ENCODE assay signal across 8 cellular contexts in the genomic region with DNA sequence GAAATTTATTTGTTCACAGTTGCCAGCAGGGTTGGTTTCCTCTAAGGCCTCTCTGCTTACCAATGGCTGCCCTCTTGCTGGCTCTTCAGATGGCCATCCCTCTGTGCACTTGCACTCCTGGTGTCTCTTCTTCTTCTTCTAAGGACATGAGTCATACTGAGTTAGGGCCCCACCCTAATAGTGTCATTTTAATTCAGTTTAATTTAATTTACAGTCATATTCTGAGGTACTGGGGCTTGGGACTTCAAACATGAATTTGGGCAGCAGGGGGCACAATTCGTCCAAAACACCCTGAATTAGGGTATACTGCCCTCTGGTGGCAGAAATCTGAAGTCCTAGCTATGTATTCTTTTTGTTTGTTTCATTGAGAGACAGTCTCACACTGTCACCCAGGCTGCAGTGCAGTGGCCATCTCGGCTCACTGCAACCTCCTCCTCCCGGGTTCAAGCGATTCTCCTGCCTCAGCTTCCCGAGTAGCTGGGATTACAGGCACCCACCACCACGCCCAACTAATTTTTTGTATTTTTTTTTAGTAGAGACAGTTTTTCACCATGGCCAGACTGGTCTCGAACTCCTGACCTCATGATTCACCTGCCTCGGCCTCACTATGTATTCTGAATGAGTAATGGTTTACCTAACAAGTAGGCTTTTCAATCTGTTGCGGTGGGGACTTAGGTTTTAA. TPM values are rescaled to one million over a fixed set of nuclear protein-coding genes. Genes with fewer than 3 reads are reported as not detected.
A peak's percentile ranks its signal among the peaks of the same experiment; 100 is the strongest.
DNase-seq lines count a peak whose midpoint lies in the region; ATAC-seq, FAIRE-seq and TF ChIP-seq lines count a peak whose summit lies in the region.

No MANE protein-coding gene starts in this region.

- TF ChIP-seq POLR2A in H54 (IDR thresholded peaks at IDR 0.05; ENCODE audit: low read depth, low read length) = no peak

- no peaks in the 10 kb centered on the region for H3K4me1 Mint-ChIP-seq in progenitor cell of endocrine pancreas (ENCODE audit: low read depth)

- no peaks in the 10 kb centered on the region for H3K27me3 Mint-ChIP-seq in progenitor cell of endocrine pancreas

- intact Hi-C loops in head of caudate nucleus (cut with DNase I) = no loop called here

- peak; percentile 73 for DNase-seq in DMS 273 treated with DMSO at 0.1 percent for 48 hours (lab: John Stamatoyannopoulos, UW)
- DNase-seq in H54 (ENCODE audit: insufficient read length, low spot score) = peak; percentile 22
- DNase-seq in NCI-H128 (lab: John Stamatoyannopoulos, UW; ENCODE audit: unreplicated experiment) = peak; percentile 85
- peak; percentile 85 for DNase-seq in activated naive CD4-positive, alpha-beta T cell treated with anti-CD3 and anti-CD28 coated beads, Interleukin-2, amount 50 U/mL, for 16 hours
- DNase-seq in head of caudate nucleus = peak in 37 of 42 donors; percentile 15 to 90 (median 67)
- peak; percentile 75 for DNase-seq in progenitor cell of endocrine pancreas (ENCODE audit: low spot score, unreplicated experiment)
- DNase-seq in ureter (ENCODE audit: low spot score) = peak; percentile 82

- peak overlapping the region; percentile 84 for H3K27ac Mint-ChIP-seq in progenitor cell of endocrine pancreas

- no peak overlapping the region for H3K4me3 Mint-ChIP-seq in progenitor cell of endocrine pancreas (ENCODE audit: low read depth)

- peak; percentile 70 for FAIRE-seq in H54 (lab: Jason Lieb, UNC)

- H3K36me3 Mint-ChIP-seq in progenitor cell of endocrine pancreas (ENCODE audit: insufficient read depth) = peaks cover 20% of the 10 kb centered on the region

- peak; percentile 99 for TF ChIP-seq CTCF in progenitor cell of endocrine pancreas (IDR thresholded peaks at IDR 0.05; ENCODE audit: unreplicated experiment)

- ATAC-seq in SK-N-SH treated with all-trans-retinoic acid at 6 μM for 48 hours = peak; percentile 86

- no peaks in the 10 kb centered on the region for H3K9me3 Mint-ChIP-seq in progenitor cell of endocrine pancreas (ENCODE audit: low read depth)

TF ChIP-seq in SK-N-SH treated with all-trans-retinoic acid at 6 μM for 48 hours, 23 proteins besides CTCF, POLR2A, EP300 and RAD21 (continues in another document):
- TF ChIP-seq ZNF70 (CRISPR knock-in tag; IDR thresholded peaks at IDR 0.05) (0 out of 2 replicates have a peak, but pooled peaks have one; percentile 0), ARNTL (CRISPR knock-in tag; IDR thresholded peaks at IDR 0.05; ENCODE audit: borderline replicate concordance, low read depth) (no peak), RARB (CRISPR knock-in tag; IDR thresholded peaks at IDR 0.05) (peak; percentile 49; the same call in 1 of the 2 replicates), ZNF565 (CRISPR knock-in tag; conservative IDR thresholded peaks at IDR 0.05; ENCODE audit: low read depth) (0 out of 2 replicates have a peak, but pooled peaks have one; percentile 6), TOX (CRISPR knock-in tag; IDR thresholded peaks at IDR 0.05; ENCODE audit: borderline replicate concordance) (no peak), ZC3H10 (CRISPR knock-in tag; IDR thresholded peaks at IDR 0.05) (no peak), BACH2 (CRISPR knock-in tag; IDR thresholded peaks at IDR 0.05; ENCODE audit: borderline replicate concordance) (no peak), SNAI2 (CRISPR knock-in tag; IDR thresholded peaks at IDR 0.05) (peak; percentile 94), OSR1 (CRISPR knock-in tag; IDR thresholded peaks at IDR 0.05) (no peak), ISL1 (CRISPR knock-in tag; IDR thresholded peaks at IDR 0.05) (peak; percentile 71), ZNF8 (CRISPR knock-in tag; IDR thresholded peaks at IDR 0.05) (no peak), TCF4 (CRISPR knock-in tag; IDR thresholded peaks at IDR 0.05; ENCODE audit: borderline replicate concordance) (no peak), ESRRG (CRISPR knock-in tag; IDR thresholded peaks at IDR 0.05) (peak; percentile 72; the same call in 1 of the 2 replicates), ZFP30 (CRISPR knock-in tag; IDR thresholded peaks at IDR 0.05) (no peak), PPARA (CRISPR knock-in tag; IDR thresholded peaks at IDR 0.05; ENCODE audit: borderline replicate concordance) (no peak; the same call in 1 of the 2 replicates), CSDC2 (CRISPR knock-in tag; IDR thresholded peaks at IDR 0.05) (peak; percentile 96), GLIS3 (CRISPR knock-in tag; IDR thresholded peaks at IDR 0.05) (no peak)
- TF ChIP-seq, protein P1, sequence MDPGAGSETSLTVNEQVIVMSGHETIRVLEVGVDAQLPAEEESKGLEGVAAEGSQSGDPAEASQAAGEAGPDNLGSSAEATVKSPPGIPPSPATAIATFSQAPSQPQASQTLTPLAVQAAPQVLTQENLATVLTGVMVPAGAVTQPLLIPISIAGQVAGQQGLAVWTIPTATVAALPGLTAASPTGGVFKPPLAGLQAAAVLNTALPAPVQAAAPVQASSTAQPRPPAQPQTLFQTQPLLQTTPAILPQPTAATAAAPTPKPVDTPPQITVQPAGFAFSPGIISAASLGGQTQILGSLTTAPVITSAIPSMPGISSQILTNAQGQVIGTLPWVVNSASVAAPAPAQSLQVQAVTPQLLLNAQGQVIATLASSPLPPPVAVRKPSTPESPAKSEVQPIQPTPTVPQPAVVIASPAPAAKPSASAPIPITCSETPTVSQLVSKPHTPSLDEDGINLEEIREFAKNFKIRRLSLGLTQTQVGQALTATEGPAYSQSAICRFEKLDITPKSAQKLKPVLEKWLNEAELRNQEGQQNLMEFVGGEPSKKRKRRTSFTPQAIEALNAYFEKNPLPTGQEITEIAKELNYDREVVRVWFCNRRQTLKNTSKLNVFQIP (CRISPR knock-in tag; IDR thresholded peaks at IDR 0.05; ENCODE audit: borderline replicate concordance, low read depth) = no peak
- TF ChIP-seq, protein P2, sequence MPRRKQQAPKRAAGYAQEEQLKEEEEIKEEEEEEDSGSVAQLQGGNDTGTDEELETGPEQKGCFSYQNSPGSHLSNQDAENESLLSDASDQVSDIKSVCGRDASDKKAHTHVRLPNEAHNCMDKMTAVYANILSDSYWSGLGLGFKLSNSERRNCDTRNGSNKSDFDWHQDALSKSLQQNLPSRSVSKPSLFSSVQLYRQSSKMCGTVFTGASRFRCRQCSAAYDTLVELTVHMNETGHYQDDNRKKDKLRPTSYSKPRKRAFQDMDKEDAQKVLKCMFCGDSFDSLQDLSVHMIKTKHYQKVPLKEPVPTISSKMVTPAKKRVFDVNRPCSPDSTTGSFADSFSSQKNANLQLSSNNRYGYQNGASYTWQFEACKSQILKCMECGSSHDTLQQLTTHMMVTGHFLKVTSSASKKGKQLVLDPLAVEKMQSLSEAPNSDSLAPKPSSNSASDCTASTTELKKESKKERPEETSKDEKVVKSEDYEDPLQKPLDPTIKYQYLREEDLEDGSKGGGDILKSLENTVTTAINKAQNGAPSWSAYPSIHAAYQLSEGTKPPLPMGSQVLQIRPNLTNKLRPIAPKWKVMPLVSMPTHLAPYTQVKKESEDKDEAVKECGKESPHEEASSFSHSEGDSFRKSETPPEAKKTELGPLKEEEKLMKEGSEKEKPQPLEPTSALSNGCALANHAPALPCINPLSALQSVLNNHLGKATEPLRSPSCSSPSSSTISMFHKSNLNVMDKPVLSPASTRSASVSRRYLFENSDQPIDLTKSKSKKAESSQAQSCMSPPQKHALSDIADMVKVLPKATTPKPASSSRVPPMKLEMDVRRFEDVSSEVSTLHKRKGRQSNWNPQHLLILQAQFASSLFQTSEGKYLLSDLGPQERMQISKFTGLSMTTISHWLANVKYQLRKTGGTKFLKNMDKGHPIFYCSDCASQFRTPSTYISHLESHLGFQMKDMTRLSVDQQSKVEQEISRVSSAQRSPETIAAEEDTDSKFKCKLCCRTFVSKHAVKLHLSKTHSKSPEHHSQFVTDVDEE (CRISPR knock-in tag; IDR thresholded peaks at IDR 0.05) = no peak
- TF ChIP-seq, protein P3, sequence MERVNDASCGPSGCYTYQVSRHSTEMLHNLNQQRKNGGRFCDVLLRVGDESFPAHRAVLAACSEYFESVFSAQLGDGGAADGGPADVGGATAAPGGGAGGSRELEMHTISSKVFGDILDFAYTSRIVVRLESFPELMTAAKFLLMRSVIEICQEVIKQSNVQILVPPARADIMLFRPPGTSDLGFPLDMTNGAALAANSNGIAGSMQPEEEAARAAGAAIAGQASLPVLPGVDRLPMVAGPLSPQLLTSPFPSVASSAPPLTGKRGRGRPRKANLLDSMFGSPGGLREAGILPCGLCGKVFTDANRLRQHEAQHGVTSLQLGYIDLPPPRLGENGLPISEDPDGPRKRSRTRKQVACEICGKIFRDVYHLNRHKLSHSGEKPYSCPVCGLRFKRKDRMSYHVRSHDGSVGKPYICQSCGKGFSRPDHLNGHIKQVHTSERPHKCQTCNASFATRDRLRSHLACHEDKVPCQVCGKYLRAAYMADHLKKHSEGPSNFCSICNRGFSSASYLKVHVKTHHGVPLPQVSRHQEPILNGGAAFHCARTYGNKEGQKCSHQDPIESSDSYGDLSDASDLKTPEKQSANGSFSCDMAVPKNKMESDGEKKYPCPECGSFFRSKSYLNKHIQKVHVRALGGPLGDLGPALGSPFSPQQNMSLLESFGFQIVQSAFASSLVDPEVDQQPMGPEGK (CRISPR knock-in tag; IDR thresholded peaks at IDR 0.05; ENCODE audit: borderline replicate concordance) = peak; percentile 77; the same call in 1 of the 2 replicates
- TF ChIP-seq, protein P4, sequence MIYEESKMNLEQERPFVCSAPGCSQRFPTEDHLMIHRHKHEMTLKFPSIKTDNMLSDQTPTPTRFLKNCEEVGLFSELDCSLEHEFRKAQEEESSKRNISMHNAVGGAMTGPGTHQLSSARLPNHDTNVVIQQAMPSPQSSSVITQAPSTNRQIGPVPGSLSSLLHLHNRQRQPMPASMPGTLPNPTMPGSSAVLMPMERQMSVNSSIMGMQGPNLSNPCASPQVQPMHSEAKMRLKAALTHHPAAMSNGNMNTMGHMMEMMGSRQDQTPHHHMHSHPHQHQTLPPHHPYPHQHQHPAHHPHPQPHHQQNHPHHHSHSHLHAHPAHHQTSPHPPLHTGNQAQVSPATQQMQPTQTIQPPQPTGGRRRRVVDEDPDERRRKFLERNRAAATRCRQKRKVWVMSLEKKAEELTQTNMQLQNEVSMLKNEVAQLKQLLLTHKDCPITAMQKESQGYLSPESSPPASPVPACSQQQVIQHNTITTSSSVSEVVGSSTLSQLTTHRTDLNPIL (CRISPR knock-in tag; IDR thresholded peaks at IDR 0.05; ENCODE audit: low read depth) = peak; percentile 49; the same call in 1 of the 2 replicates

RNA-seq across cellular contexts. Expression of a gene that starts 19.8 kb away (rescaled TPM):
- total RNA-seq in progenitor cell of endocrine pancreas = 19.5 and 22.1 TPM in 2 replicates
- 19.7 TPM for total RNA-seq in ureter

RNA-seq across cellular contexts. Expression of a gene that starts 20.1 kb away (rescaled TPM):
- total RNA-seq in progenitor cell of endocrine pancreas (47.6 and 48.1 TPM in 2 replicates), ureter (33.7 TPM)

RNA-seq across cellular contexts. Expression of a gene that starts 54.7 kb away (rescaled TPM):
- total RNA-seq in progenitor cell of endocrine pancreas (37.3 and 40.2 TPM in 2 replicates), ureter (27.3 TPM)

RNA-seq across cellular contexts. Expression of a gene that starts 54.7 kb away (rescaled TPM):
- total RNA-seq in progenitor cell of endocrine pancreas (5.6 and 5.7 TPM in 2 replicates), ureter (5.3 TPM)

Comparison
In these comparisons a context has a peak if more than half of its experiments do, and no peak if none do; other contexts are left out.
1. Peak in every context shown above with its lines: DNase-seq and ATAC-seq.
2. DNase-seq: peak in every context shown above with its lines; median percentile 85 in NCI-H128; 85 in activated naive CD4-positive, alpha-beta T cell treated with anti-CD3 and anti-CD28 coated beads, Interleukin-2, amount 50 U/mL, for 16 hours; 82 in ureter; 75 in progenitor cell of endocrine pancreas; 73 in DMS 273 treated with DMSO at 0.1 percent for 48 hours; 67 in head of caudate nucleus; 22 in H54.